In genomic region chr11:30468881-30469280, GRCh38 we compare ENCODE assay signal across 19 cellular contexts.
A peak's percentile ranks its signal among the peaks of the same experiment; 100 is the strongest.
DNase-seq lines count a peak whose midpoint lies in the region; ATAC-seq, FAIRE-seq and TF ChIP-seq lines count a peak whose summit lies in the region.
"Had no signal": no experiment of that assay in that cellular context is flagged by ENCODE, and none has a peak within 500 bp of the region (broad histone marks: within the 10 kb centered on the region; RNA-seq: fewer than 3 reads in every experiment).

No MANE protein-coding gene starts in this region.

- H3K27me3 ChIP-seq in cardiac muscle cell: no peaks in the 10 kb centered on the region
- no peaks in the 10 kb centered on the region for H3K27me3 ChIP-seq in BLaER1
- H3K27me3 ChIP-seq in endothelial cell of umbilical vein (ENCODE audit: control insufficient read depth in 2 of 2, insufficient read depth in 2 of 2, low read length in 2 of 2): no peaks in the 10 kb centered on the region
- no peaks in the 10 kb centered on the region for H3K27me3 ChIP-seq in aorta (ENCODE audit: control insufficient read depth in 1 of 2, insufficient read depth in 2 of 2, low read length in 1 of 2)

- ATAC-seq in Right ventricle myocardium inferior (no peak), aorta (ENCODE audit: low FRiP score) (no peak), HG02884 (IDR thresholded peaks at IDR 0.05; ENCODE audit: unreplicated experiment) (no peak), sciatic nerve (no peak)
- ATAC-seq: A549; CD8-positive, alpha-beta T cell; GM23338 had no signal

- no peak overlapping the region for H2AFZ ChIP-seq in endothelial cell of umbilical vein (ENCODE audit: low read depth, low read length)
- H2AFZ ChIP-seq: GM23338 had no signal

- H3K9ac ChIP-seq in BLaER1: no peak overlapping the region
- H3K9ac ChIP-seq in endothelial cell of umbilical vein (replicated peaks; ENCODE audit: extremely low read depth, insufficient read depth, low read length): no peak overlapping the region

- H3K4me2 ChIP-seq in BLaER1: peak overlapping the region; percentile 46
- H3K4me2 ChIP-seq in endothelial cell of umbilical vein (ENCODE audit: insufficient read depth, low read length): no peak overlapping the region
- H3K4me2 ChIP-seq: A549, GM23338 had no signal

- POLR2A ChIA-PET in endothelial cell of umbilical vein (lab: Charles Lee): no interaction called here

- H3K9me3 ChIP-seq in cardiac muscle cell (ENCODE audit: low read depth): no peaks in the 10 kb centered on the region
- H3K9me3 ChIP-seq in BLaER1: no peaks in the 10 kb centered on the region
- no peaks in the 10 kb centered on the region for H3K9me3 ChIP-seq in endothelial cell of umbilical vein (replicated peaks; ENCODE audit: control insufficient read depth, insufficient read depth, low read length)
- H3K9me3 ChIP-seq in aorta (ENCODE audit: control insufficient read depth, low read length): no peaks in the 10 kb centered on the region
- H3K9me3 ChIP-seq: A549 had no signal

- H3K27ac ChIP-seq in cardiac muscle cell (peak overlapping the region; percentile 55), BLaER1 (no peak overlapping the region), endothelial cell of umbilical vein (ENCODE audit: insufficient read depth, low read depth, low read length) (no peak overlapping the region), aorta (ENCODE audit: low read depth in 1 of 2, low read length in 2 of 2) (peak overlapping the region; percentile 30 to 71)
- H3K27ac ChIP-seq: 22Rv1, A549 had no signal

- no peaks in the 10 kb centered on the region for H4K20me1 ChIP-seq in BLaER1
- H4K20me1 ChIP-seq in endothelial cell of umbilical vein (replicated peaks; ENCODE audit: control insufficient read depth, extremely low read depth, insufficient read depth, low read length): no peaks in the 10 kb centered on the region

- DNase-seq in cardiac muscle cell (ENCODE audit: low read depth in 1 of 2, low spot score in 1 of 2) (no peak), Right ventricle myocardium inferior (ENCODE audit: missing footprints) (no peak), endothelial cell of umbilical vein (ENCODE audit: low read depth, low spot score) (peak; percentile 39), aorta (no peak), sciatic nerve (ENCODE audit: low spot score) (no peak)
- DNase-seq: AML-193; Calu3; CD8-positive, alpha-beta T cell; DMS79 treated with DMSO at 0.1 percent for 48 hours; GF-D8; HCEC 1CT; IMR-90 had no signal

- no peak for TF ChIP-seq POLR2A in endothelial cell of umbilical vein (IDR thresholded peaks at IDR 0.05; ENCODE audit: low read depth, low read length)

- CTCF ChIA-PET in endothelial cell of umbilical vein (lab: Charles Lee): no interaction called here

- H3K4me3 ChIP-seq in cardiac muscle cell: no peak overlapping the region
- H3K4me3 ChIP-seq in BLaER1: no peak overlapping the region
- H3K4me3 ChIP-seq in endothelial cell of umbilical vein (replicated peaks in 1 of 3; ENCODE audit: insufficient read depth in 1 of 3, low read depth in 1 of 3, low read length in 3 of 3): no peak overlapping the region
- no peak overlapping the region for H3K4me3 ChIP-seq in aorta (ENCODE audit: low read length in 2 of 2)
- H3K4me3 ChIP-seq: A549, GM23338 had no signal

- dilution Hi-C loops in endothelial cell of umbilical vein (cut with MboI; ENCODE audit: extremely low pct_ligation_motif_present, low sequenced_read_pairs): no loop called here

- no TSS peak for BruUV-seq in endothelial cell of umbilical vein (replicated peaks; lab: Mats Ljungman, UMichigan)

- H3K79me2 ChIP-seq in endothelial cell of umbilical vein (ENCODE audit: control insufficient read depth, insufficient read depth, low read length): no peaks in the 10 kb centered on the region

- no peaks in the 10 kb centered on the region for H3K9me1 ChIP-seq in endothelial cell of umbilical vein (replicated peaks; ENCODE audit: control insufficient read depth, extremely low read depth, insufficient read depth, low read length)

- TF ChIP-seq CTCF in cardiac muscle cell (IDR thresholded peaks at IDR 0.05; ENCODE audit: low read depth, low read length) (no peak), endothelial cell of umbilical vein (IDR thresholded peaks at IDR 0.05; ENCODE audit: extremely low read depth in 1 of 2, insufficient read depth in 1 of 2, low read depth in 1 of 2, low read length in 2 of 2) (no peak)

- H3K36me3 ChIP-seq in cardiac muscle cell (no peaks in the 10 kb centered on the region), BLaER1 (no peaks in the 10 kb centered on the region), endothelial cell of umbilical vein (ENCODE audit: control insufficient read depth in 2 of 2, extremely low read depth in 1 of 2, insufficient read depth in 2 of 2, low read length in 2 of 2) (no peaks in the 10 kb centered on the region), aorta (ENCODE audit: control insufficient read depth in 1 of 2, insufficient read depth in 2 of 2, low read length in 1 of 2) (no peaks in the 10 kb centered on the region)

- H3K4me1 ChIP-seq in cardiac muscle cell (ENCODE audit: low read depth): peaks cover 32% of the 10 kb centered on the region
- peaks cover 12% of the 10 kb centered on the region for H3K4me1 ChIP-seq in BLaER1
- H3K4me1 ChIP-seq in endothelial cell of umbilical vein (ENCODE audit: control insufficient read depth, extremely low read depth, insufficient read depth, low read length): no peaks in the 10 kb centered on the region
- peaks cover 3 to 23% of the 10 kb centered on the region in 2 donors for H3K4me1 ChIP-seq in aorta (ENCODE audit: control insufficient read depth in 1 of 2, insufficient read depth in 2 of 2, low read length in 2 of 2)
- H3K4me1 ChIP-seq: A549 had no signal

- no peak for FAIRE-seq in endothelial cell of umbilical vein (lab: Jason Lieb, UNC)
- FAIRE-seq: A549, H54, HTR-8/SVneo had no signal

- intact Hi-C loops in Right ventricle myocardium inferior (cut with DNase I): no loop called here
- intact Hi-C loops in endothelial cell of umbilical vein (cut with micrococcal nuclease): no loop called here
- intact Hi-C loops in aorta (cut with DNase I): no loop called here
- intact Hi-C loops in sciatic nerve (cut with DNase I): no loop called here

- 0 to 2% methylated on average over 2 of the region's 2 CpGs for WGBS in aorta, 2 donors

TF ChIP-seq in endothelial cell of umbilical vein, 7 proteins besides CTCF, POLR2A, EP300 and RAD21:
- TF ChIP-seq FOS (IDR thresholded peaks at IDR 0.05; ENCODE audit: borderline replicate concordance, insufficient read depth, low read length) (no peak), POLR2AphosphoS5 (IDR thresholded peaks at IDR 0.05; ENCODE audit: insufficient read depth, low read depth, low read length) (no peak), GATA2 (IDR thresholded peaks at IDR 0.05; ENCODE audit: insufficient read depth, insufficient read length, low read depth, low read length) (no peak), EZH2 (IDR thresholded peaks at IDR 0.05; ENCODE audit: borderline replicate concordance, low read depth, low read length, severe bottlenecking) (no peak), JUN (IDR thresholded peaks at IDR 0.05; ENCODE audit: borderline replicate concordance, insufficient read depth, insufficient read length, low read depth) (no peak), MYC (IDR thresholded peaks at IDR 0.05; ENCODE audit: low read depth, low read length) (no peak)
- TF ChIP-seq, protein P1, sequence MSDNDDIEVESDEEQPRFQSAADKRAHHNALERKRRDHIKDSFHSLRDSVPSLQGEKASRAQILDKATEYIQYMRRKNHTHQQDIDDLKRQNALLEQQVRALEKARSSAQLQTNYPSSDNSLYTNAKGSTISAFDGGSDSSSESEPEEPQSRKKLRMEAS (IDR thresholded peaks at IDR 0.05; ENCODE audit: insufficient read depth, insufficient read length): no peak

Comparison
In these comparisons a context has a peak if more than half of its experiments do, and no peak if none do; other contexts are left out.
1. H3K27ac ChIP-seq: peak in cardiac muscle cell (single experiment) and aorta (2 of 2); none in BLaER1 (single experiment) and endothelial cell of umbilical vein (single experiment).